ENCODE assay signal across 11 cellular contexts in the genomic region with DNA sequence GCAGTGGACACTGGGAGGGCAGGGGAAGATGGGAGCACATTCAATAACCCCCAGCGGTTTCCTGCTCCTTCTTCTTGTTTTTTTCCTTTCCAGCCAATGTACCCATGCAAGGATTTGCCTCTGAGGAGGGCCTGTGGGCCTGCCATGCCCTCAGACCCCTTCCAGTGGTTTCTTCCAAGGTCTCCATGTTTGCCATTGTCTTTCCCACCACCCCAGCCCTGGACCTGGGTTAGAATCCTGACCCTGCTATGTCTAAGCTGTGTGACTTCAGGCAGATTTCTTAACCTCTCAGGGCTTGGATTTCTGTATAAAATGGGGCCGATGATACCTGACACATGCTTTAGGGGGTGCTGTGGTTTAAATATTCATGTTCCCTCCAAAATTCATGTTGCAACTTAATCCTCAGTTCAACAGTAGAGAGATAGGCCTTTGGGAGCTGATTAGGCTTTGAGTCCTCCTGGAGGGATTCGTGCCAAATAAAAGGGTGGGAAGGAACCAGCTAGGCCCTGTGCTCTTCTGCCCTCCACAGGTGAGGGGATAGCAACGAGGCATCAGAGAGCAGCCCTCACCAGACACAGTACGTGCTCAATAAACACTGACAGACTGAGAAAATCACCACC. TPM values are rescaled to one million over a fixed set of nuclear protein-coding genes. Genes with fewer than 3 reads are reported as not detected.
DNase-seq lines count a peak whose midpoint lies in the region; ATAC-seq, FAIRE-seq and TF ChIP-seq lines count a peak whose summit lies in the region.
"Had no signal": no experiment of that assay in that cellular context is flagged by ENCODE, and none has a peak within 500 bp of the region (broad histone marks: within the 10 kb centered on the region; RNA-seq: fewer than 3 reads in every experiment).

No MANE protein-coding gene starts in this region.

- H4K20me1 ChIP-seq in MM.1S (ENCODE audit: insufficient read depth, low read length) (no peaks in the 10 kb centered on the region), K562 (replicated peaks; ENCODE audit: control insufficient read depth, insufficient read depth, low read length) (no peaks in the 10 kb centered on the region)

- TF ChIP-seq CTCF in GM06990 (IDR thresholded peaks at IDR 0.05; ENCODE audit: insufficient read depth, low read length, poor library complexity, severe bottlenecking) (peak; percentile 33), MM.1S (IDR thresholded peaks at IDR 0.05; ENCODE audit: low read length) (peak; percentile 28), K562 (IDR thresholded peaks at IDR 0.05 in 2 of 3, conservative IDR thresholded peaks at IDR 0.05 in 1 of 3; ENCODE audit: insufficient read depth in 2 of 3, low read depth in 1 of 3, low read length in 3 of 3) (peak; percentile 28 to 63 (median 59); a peak in 5 of 6 replicates)

- H3K9me3 ChIP-seq in MM.1S (replicated peaks; ENCODE audit: insufficient read depth, low read length): no peaks in the 10 kb centered on the region
- no peaks in the 10 kb centered on the region for H3K9me3 ChIP-seq in K562 (replicated peaks; ENCODE audit: control insufficient read depth, insufficient read depth, low read depth, low read length)
- no peaks in the 10 kb centered on the region for H3K9me3 ChIP-seq in muscle layer of duodenum (ENCODE audit: control insufficient read depth in 1 of 2, low read length in 2 of 2)

- H2AFZ ChIP-seq in MM.1S (ENCODE audit: low read length) (no peak overlapping the region), K562 (ENCODE audit: low read depth, low read length) (no peak overlapping the region)

- 40% methylated on average over 3 of the region's 5 CpGs for WGBS in K562 (ENCODE audit: insufficient coverage, low coverage, missing lambda C conversion rate)

- no peaks in the 10 kb centered on the region for H3K36me3 ChIP-seq in GM06990 (ENCODE audit: control insufficient read depth, insufficient read depth, low read length)
- no peaks in the 10 kb centered on the region for H3K36me3 ChIP-seq in MM.1S (replicated peaks; ENCODE audit: insufficient read depth, low read length)
- no peaks in the 10 kb centered on the region for H3K36me3 ChIP-seq in K562 (ENCODE audit: control insufficient read depth, insufficient read depth, low read length)
- no peaks in the 10 kb centered on the region for H3K36me3 ChIP-seq in muscle layer of duodenum (ENCODE audit: control insufficient read depth in 1 of 2, insufficient read depth in 2 of 2, low read length in 2 of 2)

- H3K79me2 ChIP-seq in MM.1S (ENCODE audit: low read length) (no peaks in the 10 kb centered on the region), K562 (ENCODE audit: control insufficient read depth, insufficient read depth, low read length) (no peaks in the 10 kb centered on the region)

- H3K9ac ChIP-seq in MM.1S (ENCODE audit: low read length): no peak overlapping the region
- no peak overlapping the region for H3K9ac ChIP-seq in K562 (ENCODE audit: insufficient read depth in 1 of 2, low read depth in 2 of 2, low read length in 2 of 2)

- no peaks in the 10 kb centered on the region for H3K4me1 ChIP-seq in MM.1S (ENCODE audit: low read length)
- peaks cover 16 to 22% of the 10 kb centered on the region in 2 experiments for H3K4me1 ChIP-seq in K562 (replicated peaks in 1 of 2; ENCODE audit: control insufficient read depth in 2 of 2, insufficient read depth in 2 of 2, low read length in 2 of 2)
- H3K4me1 ChIP-seq in muscle layer of duodenum (ENCODE audit: control insufficient read depth in 1 of 2, insufficient read depth in 2 of 2, low read length in 2 of 2): peaks cover 7 to 12% of the 10 kb centered on the region in 2 donors

- no peaks in the 10 kb centered on the region for H3F3A ChIP-seq in MM.1S (ENCODE audit: insufficient read depth, low read length)

- intact Hi-C loops in K562 (cut with micrococcal nuclease): loop anchor here (1.0 to 5.0 kb wide), 2 partner anchors 45 to 212 kb away; a partner anchor contains a TSS

- H3K4me2 ChIP-seq in MM.1S (ENCODE audit: low read depth, low read length): no peak overlapping the region
- no peak overlapping the region for H3K4me2 ChIP-seq in K562 (ENCODE audit: insufficient read depth, low read length)

- BruUV-seq in K562 (replicated peaks; lab: Mats Ljungman, UMichigan): no TSS peak

- in situ Hi-C loops in K562 (cut with MboI): no loop called here

- ATAC-seq in K562 (peak; percentile 65), HG02970 (IDR thresholded peaks at IDR 0.05; ENCODE audit: low FRiP score, unreplicated experiment) (no peak), HG03097 (IDR thresholded peaks at IDR 0.05; ENCODE audit: low FRiP score, unreplicated experiment) (no peak), GM18511 (IDR thresholded peaks at IDR 0.05; ENCODE audit: unreplicated experiment) (no peak), GM18519 (IDR thresholded peaks at IDR 0.05; ENCODE audit: low FRiP score, unreplicated experiment) (no peak)

- DNase-seq in GM06990 (ENCODE audit: extremely low read depth, insufficient read length) (peak; percentile 36), MM.1S (peak; percentile 7), K562 (ENCODE audit: extremely low read depth in 1 of 4, low spot score in 3 of 4) (peak; percentile 14 to 55 (median 25))
- DNase-seq: activated T-cell treated with anti-CD3 and anti-CD28 coated beads, Interleukin-2, amount 50 U/mL, for 48 hours; kidney; NCI-H2081 had no signal

- no peak overlapping the region for H3K4me3 ChIP-seq in GM06990 (replicated peaks; ENCODE audit: low read depth, low read length)
- H3K4me3 ChIP-seq in MM.1S (ENCODE audit: low read length): no peak overlapping the region
- H3K4me3 ChIP-seq in K562: no peak overlapping the region
- no peak overlapping the region for H3K4me3 ChIP-seq in muscle layer of duodenum (ENCODE audit: low read depth in 1 of 2, low read length in 2 of 2)

- no peak overlapping the region for H3K27ac ChIP-seq in MM.1S (ENCODE audit: low read length)
- H3K27ac ChIP-seq in K562 (ENCODE audit: extremely low read depth, low read depth, low read length): no peak overlapping the region
- H3K27ac ChIP-seq in muscle layer of duodenum (ENCODE audit: low read length): peak overlapping the region; percentile 31

- no peak for TF ChIP-seq POLR2A in K562 (conservative IDR thresholded peaks at IDR 0.05)

- no peak for TF ChIP-seq EP300 in K562 (IDR thresholded peaks at IDR 0.05; ENCODE audit: low read length)

- POLR2A ChIA-PET in K562 (lab: Yijun Ruan, JAX): interaction anchor here (1.1 to 1.3 kb wide), 2 partner anchors 10 to 204 kb away, joined by 3 to 4 read pairs; no protein-coding TSS in a partner anchor

- CTCF ChIA-PET in K562 (lab: Yijun Ruan, JAX; ENCODE audit: low intra/inter-chr PET ratio): no interaction called here

- FAIRE-seq in K562 (lab: Jason Lieb, UNC): peak; percentile 83
- FAIRE-seq: kidney had no signal

- TF ChIP-seq RAD21 in K562 (CRISPR knock-in tag; conservative IDR thresholded peaks at IDR 0.05 in 1 of 2, IDR thresholded peaks at IDR 0.05 in 1 of 2): peak; percentile 62 to 76

- no peaks in the 10 kb centered on the region for H3K9me2 ChIP-seq in MM.1S (replicated peaks; ENCODE audit: insufficient read depth, low read length)

- no peaks in the 10 kb centered on the region for H3K27me3 ChIP-seq in GM06990 (replicated peaks; ENCODE audit: control insufficient read depth, insufficient read depth, low read length)
- no peaks in the 10 kb centered on the region for H3K27me3 ChIP-seq in MM.1S (replicated peaks; ENCODE audit: insufficient read depth, low read length)
- no peaks in the 10 kb centered on the region for H3K27me3 ChIP-seq in K562 (ENCODE audit: control insufficient read depth in 2 of 2, insufficient read depth in 2 of 2, low read length in 2 of 2)
- no peaks in the 10 kb centered on the region for H3K27me3 ChIP-seq in muscle layer of duodenum (ENCODE audit: low read depth, low read length)

- no peaks in the 10 kb centered on the region for H3K9me1 ChIP-seq in K562 (ENCODE audit: control insufficient read depth, insufficient read depth, low read length)

TF ChIP-seq in K562, 482 proteins besides CTCF, POLR2A, EP300 and RAD21 (continues in another document):
- TF ChIP-seq CBX5 (IDR thresholded peaks at IDR 0.05; ENCODE audit: borderline replicate concordance, low read depth): no peak
- TF ChIP-seq ZNF212 (CRISPR knock-in tag; IDR thresholded peaks at IDR 0.05): no peak
- TF ChIP-seq, protein P1, sequence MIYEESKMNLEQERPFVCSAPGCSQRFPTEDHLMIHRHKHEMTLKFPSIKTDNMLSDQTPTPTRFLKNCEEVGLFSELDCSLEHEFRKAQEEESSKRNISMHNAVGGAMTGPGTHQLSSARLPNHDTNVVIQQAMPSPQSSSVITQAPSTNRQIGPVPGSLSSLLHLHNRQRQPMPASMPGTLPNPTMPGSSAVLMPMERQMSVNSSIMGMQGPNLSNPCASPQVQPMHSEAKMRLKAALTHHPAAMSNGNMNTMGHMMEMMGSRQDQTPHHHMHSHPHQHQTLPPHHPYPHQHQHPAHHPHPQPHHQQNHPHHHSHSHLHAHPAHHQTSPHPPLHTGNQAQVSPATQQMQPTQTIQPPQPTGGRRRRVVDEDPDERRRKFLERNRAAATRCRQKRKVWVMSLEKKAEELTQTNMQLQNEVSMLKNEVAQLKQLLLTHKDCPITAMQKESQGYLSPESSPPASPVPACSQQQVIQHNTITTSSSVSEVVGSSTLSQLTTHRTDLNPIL (CRISPR knock-in tag; IDR thresholded peaks at IDR 0.05): no peak
- no peak for TF ChIP-seq HLTF (IDR thresholded peaks at IDR 0.05)
- no peak for TF ChIP-seq SMAD1 (IDR thresholded peaks at IDR 0.05; ENCODE audit: low read depth, low read length, partially characterized antibody)
- no peak for TF ChIP-seq OTX1 (CRISPR knock-in tag; IDR thresholded peaks at IDR 0.05)
- no peak for TF ChIP-seq ZNF707 (CRISPR knock-in tag; conservative IDR thresholded peaks at IDR 0.05)

RNA-seq across cellular contexts. Expression of a gene that starts 46.3 kb away (rescaled TPM):
- 104 and 176 TPM in 2 replicates for total RNA-seq in K562 (2011; cell fraction: chromatin; rRNA removed; ENCODE audit: low replicate concordance)
- 86.7 and 89.5 TPM in 2 replicates for total RNA-seq in K562 (2011; cell fraction: nucleolus; rRNA removed)
- total RNA-seq in K562 (2011; cell fraction: nucleoplasm; rRNA removed): 74.4 and 75.0 TPM in 2 replicates
- total RNA-seq in K562 (2014; rRNA removed) (27.6 and 37.5 TPM in 2 replicates), K562 (2014; rRNA removed; fragmentation: Illumina TruSeq; extraction: Trizol) (22.5 and 25.6 TPM in 2 replicates), K562 (2015; rRNA removed; fragmentation: Illumina TruSeq; extraction: Trizol) (27.4 and 27.9 TPM in 2 replicates), K562 (2021) (43.3 and 48.1 TPM in 2 replicates)
- polyA plus RNA-seq in K562 (2011; rRNA removed) (20.3 and 27.7 TPM in 2 replicates), K562 (2014; fragmentation: Illumina TruSeq; extraction: Trizol) (32.2 and 33.4 TPM in 2 replicates), K562 (2014; fragmentation: Nextera tagmentation; extraction: Ambion mirVana) (10 to 100 TPM in 1 of 2 experiments, 1 to 10 TPM in 1; 9.4 to 13.0 TPM), K562 (2014; rRNA removed) (17.0 and 19.0 TPM in 2 replicates)
- polyA plus RNA-seq in K562 (2011; cell fraction: cytosol; rRNA removed): 18.4 and 30.1 TPM in 2 replicates
- 111 and 183 TPM in 2 replicates for polyA plus RNA-seq in K562 (2011; cell fraction: nucleus; rRNA removed)
- polyA plus RNA-seq in K562 (2012): 37.0 and 76.9 TPM in 2 replicates
- 75.9 and 104 TPM in 2 replicates for polyA minus RNA-seq in K562 (2011; rRNA and poly(A)+ RNA removed)
- polyA minus RNA-seq in K562 (2011; cell fraction: cytosol; rRNA and poly(A)+ RNA removed): 66.1 and 94.5 TPM in 2 replicates
- 56.8 and 166 TPM in 2 replicates for polyA minus RNA-seq in K562 (2011; cell fraction: nucleus; rRNA and poly(A)+ RNA removed)
